10 cellular contexts compared by ENCODE assay signal in genomic region chr1:21933397-21934248, GRCh38. TPM values are rescaled to one million over a fixed set of nuclear protein-coding genes. Genes with fewer than 3 reads are reported as not detected.
A peak's percentile ranks its signal among the peaks of the same experiment; 100 is the strongest.
DNase-seq lines count a peak whose midpoint lies in the region; ATAC-seq, FAIRE-seq and TF ChIP-seq lines count a peak whose summit lies in the region.
"Had no signal": no experiment of that assay in that cellular context is flagged by ENCODE, and none has a peak within 500 bp of the region (broad histone marks: within the 10 kb centered on the region; RNA-seq: fewer than 3 reads in every experiment).

No MANE protein-coding gene starts in this region.

- no peak for TF ChIP-seq POLR2A in A549 (IDR thresholded peaks at IDR 0.05; ENCODE audit: low read length)

- peak overlapping the region; percentile 90 for H4K8ac ChIP-seq in mesenchymal stem cell (ENCODE audit: low read length)

- peak overlapping the region; percentile 96 for H4K91ac ChIP-seq in mesenchymal stem cell (ENCODE audit: low read length)

- peak overlapping the region in 1 of 2 experiments; percentile 77 for H3K4ac ChIP-seq in mesenchymal stem cell (ENCODE audit: low read depth in 1 of 2, low read length in 2 of 2)

- CTCF ChIA-PET in A549 (lab: Yijun Ruan, JAX): interaction anchor here (1.4 kb wide), 1 partner anchor 30 kb away, joined by 5 read pairs; no protein-coding TSS in a partner anchor

- WGBS in A549 (ENCODE audit: missing lambda C conversion rate): 46% methylated on average over 7 of the region's 19 CpGs
- 53% methylated on average over 16 of the region's 19 CpGs for WGBS in mesenchymal stem cell

- TF ChIP-seq CTCF in A549 (IDR thresholded peaks at IDR 0.05): no peak

- peak overlapping the region; percentile 95 for H2AK5ac ChIP-seq in mesenchymal stem cell (ENCODE audit: low read length, severe bottlenecking)

- POLR2A ChIA-PET in A549 (lab: Yijun Ruan, JAX): no interaction called here

- TF ChIP-seq EP300 in A549 (IDR thresholded peaks at IDR 0.05): no peak

- no peak for TF ChIP-seq RAD21 in A549 (conservative IDR thresholded peaks at IDR 0.05 in 1 of 2, IDR thresholded peaks at IDR 0.05 in 1 of 2)

- peak overlapping the region; percentile 61 for H2BK5ac ChIP-seq in mesenchymal stem cell (ENCODE audit: low read depth, low read length, poor library complexity, severe bottlenecking)

- H3K14ac ChIP-seq in mesenchymal stem cell (ENCODE audit: low read length in 2 of 2): peak overlapping the region in 1 of 2 experiments; percentile 72

- no peaks in the 10 kb centered on the region for H3K27me3 ChIP-seq in mesenchymal stem cell (ENCODE audit: control insufficient read depth in 1 of 2, insufficient read depth in 1 of 2, low read length in 2 of 2)

- peak overlapping the region; percentile 26 for H3K4me3 ChIP-seq in A549
- peak overlapping the region; percentile 27 to 68 for H3K4me3 ChIP-seq in mesenchymal stem cell (ENCODE audit: insufficient read depth in 1 of 2, low read depth in 1 of 2, low read length in 2 of 2)

- H3K27ac ChIP-seq in A549 (peak overlapping the region; percentile 98 to 100), caudate nucleus (ENCODE audit: low read depth, low read length) (peak overlapping the region; percentile 21), mesenchymal stem cell (ENCODE audit: low read length, poor library complexity, severe bottlenecking) (peak overlapping the region; percentile 99)

- no peaks in the 10 kb centered on the region for H3K79me1 ChIP-seq in mesenchymal stem cell (replicated peaks; ENCODE audit: low read length, poor library complexity, severe bottlenecking)

- H2BK15ac ChIP-seq in mesenchymal stem cell (ENCODE audit: low read depth, poor library complexity, severe bottlenecking): peak overlapping the region; percentile 83

- no peak overlapping the region for H3K23ac ChIP-seq in mesenchymal stem cell (ENCODE audit: low read length in 2 of 2)

- peaks cover 7 to 20% of the 10 kb centered on the region in 2 experiments for H3K36me3 ChIP-seq in mesenchymal stem cell (ENCODE audit: control insufficient read depth in 1 of 2, insufficient read depth in 2 of 2, low read depth in 1 of 2, low read length in 2 of 2)

- H2AFZ ChIP-seq in mesenchymal stem cell (ENCODE audit: low read depth, low read length): no peak overlapping the region

- peak overlapping the region; percentile 66 for H2BK120ac ChIP-seq in mesenchymal stem cell (ENCODE audit: low read depth, low read length)

- H3K18ac ChIP-seq in mesenchymal stem cell (ENCODE audit: low read depth in 1 of 2, low read length in 2 of 2): peak overlapping the region; percentile 81 to 87

- H2BK12ac ChIP-seq in mesenchymal stem cell (ENCODE audit: low read length in 2 of 2): peak overlapping the region; percentile 75 to 88

- H3K4me2 ChIP-seq in A549 (peak overlapping the region; percentile 92), mesenchymal stem cell (ENCODE audit: low read length, poor library complexity, severe bottlenecking) (peak overlapping the region; percentile 19)

- H3K9me3 ChIP-seq in A549: no peaks in the 10 kb centered on the region
- no peaks in the 10 kb centered on the region for H3K9me3 ChIP-seq in mesenchymal stem cell (ENCODE audit: control insufficient read depth, low read length)

- ATAC-seq in A549 (no peak), HG02840 (IDR thresholded peaks at IDR 0.05; ENCODE audit: low FRiP score, unreplicated experiment) (no peak)

- DNase-seq in A549 (ENCODE audit: low read depth in 1 of 2, low spot score in 1 of 2) (no peak), NCI-H1105 (lab: John Stamatoyannopoulos, UW) (peak; percentile 69), caudate nucleus (lab: John Stamatoyannopoulos, UW) (no peak), mesenchymal stem cell (no peak), T-helper 9 cell (no peak), NCI-H446 treated with DMSO at 0.1 percent for 48 hours (lab: John Stamatoyannopoulos, UW) (no peak), SW 1271 (lab: John Stamatoyannopoulos, UW) (no peak)
- DNase-seq: cerebellar nuclear complex, MV-4-11 had no signal

- H3K4me1 ChIP-seq in A549: peaks cover 83% of the 10 kb centered on the region
- H3K4me1 ChIP-seq in mesenchymal stem cell (ENCODE audit: control insufficient read depth, insufficient read depth, low read depth, low read length): peaks cover 66% of the 10 kb centered on the region

- peak overlapping the region; percentile 94 for H3K9ac ChIP-seq in mesenchymal stem cell (ENCODE audit: low read length)

- no peak for FAIRE-seq in A549 (lab: Jason Lieb, UNC)

TF ChIP-seq in A549, 52 proteins besides CTCF, POLR2A, EP300 and RAD21:
- TF ChIP-seq ZNF302 (CRISPR knock-in tag; IDR thresholded peaks at IDR 0.05) (no peak), ELK1 (IDR thresholded peaks at IDR 0.05; ENCODE audit: low read depth, low read length) (no peak), FOXS1 (CRISPR knock-in tag; IDR thresholded peaks at IDR 0.05) (no peak), RCOR1 (IDR thresholded peaks at IDR 0.05; ENCODE audit: low read depth, low read length) (no peak), EHF (CRISPR knock-in tag; IDR thresholded peaks at IDR 0.05) (no peak), HEYL (CRISPR knock-in tag; IDR thresholded peaks at IDR 0.05) (no peak), ZC3H11A (IDR thresholded peaks at IDR 0.05) (no peak), CBX8 (IDR thresholded peaks at IDR 0.05) (no peak), EHMT2 (IDR thresholded peaks at IDR 0.05; ENCODE audit: low read depth) (no peak), MYC (IDR thresholded peaks at IDR 0.05; ENCODE audit: borderline replicate concordance, low read length) (no peak), MAZ (IDR thresholded peaks at IDR 0.05; ENCODE audit: borderline replicate concordance, low read depth, low read length) (no peak), SMC3 (IDR thresholded peaks at IDR 0.05) (no peak), FOSL2 (IDR thresholded peaks at IDR 0.05) (no peak), FOSL2 (CRISPR knock-in tag; IDR thresholded peaks at IDR 0.05) (no peak), RARB (CRISPR knock-in tag; IDR thresholded peaks at IDR 0.05) (no peak)

RNA-seq across cellular contexts. Expression of gene HSPG2, which starts 3.5 kb away (rescaled TPM):
- 7.0 and 8.3 TPM in 2 replicates for polyA plus RNA-seq in A549 (2011; rRNA removed)
- 26.3 and 36.6 TPM in 2 replicates for polyA plus RNA-seq in A549 (2012; cell fraction: cytosol; rRNA removed)
- 187 and 265 TPM in 2 replicates for polyA plus RNA-seq in A549 (2012; cell fraction: nucleus; rRNA removed)
- 42.7 to 51.6 TPM (median 43.5 TPM) in 3 replicates for polyA plus RNA-seq in A549 (2017; fragmentation: RNase III; extraction: RNeasy Plus Mini Kit Qiagen cat#74134 plus additional on column Dnase treatment)
- 16.1 and 26.1 TPM in 2 replicates for polyA minus RNA-seq in A549 (2011; rRNA and poly(A)+ RNA removed)
- polyA plus RNA-seq in mesenchymal stem cell (2013, experiment 1 of 2): 26.3 TPM
- 21.0 TPM for polyA plus RNA-seq in mesenchymal stem cell (2013, experiment 2 of 2)

RNA-seq across cellular contexts. Expression of gene CELA3B, which starts 43.2 kb away (rescaled TPM):
- not detected in 2 replicates for polyA plus RNA-seq in A549 (2011; rRNA removed)
- polyA plus RNA-seq in A549 (2012; cell fraction: cytosol; rRNA removed): not detected in 2 replicates
- polyA plus RNA-seq in A549 (2012; cell fraction: nucleus; rRNA removed): not detected in 2 replicates
- not detected in 3 replicates for polyA plus RNA-seq in A549 (2017; fragmentation: RNase III; extraction: RNeasy Plus Mini Kit Qiagen cat#74134 plus additional on column Dnase treatment)
- polyA minus RNA-seq in A549 (2011; rRNA and poly(A)+ RNA removed): not detected in 2 replicates
- polyA plus RNA-seq in mesenchymal stem cell (2013, experiment 1 of 2): not detected
- not detected for polyA plus RNA-seq in mesenchymal stem cell (2013, experiment 2 of 2)

Comparison
In these comparisons a context has a peak if more than half of its experiments do, and no peak if none do; other contexts are left out.
1. H3K27ac ChIP-seq: peak in every context shown above with its lines; median percentile 99 in A549; 99 in mesenchymal stem cell; 21 in caudate nucleus.